In genomic region chr20:17562804-17563305, GRCh38 we compare ENCODE assay signal across 1 cellular context.
TF ChIP-seq lines count a peak whose summit lies in the region.

No MANE protein-coding gene starts in this region.

TF ChIP-seq in H1, 55 proteins besides CTCF, POLR2A, EP300 and RAD21:
- no peak for TF ChIP-seq MAX (IDR thresholded peaks at IDR 0.05)
- no peak for TF ChIP-seq CHD7 (IDR thresholded peaks at IDR 0.05; ENCODE audit: insufficient replicate concordance, low read length)
- TF ChIP-seq RXRA (IDR thresholded peaks at IDR 0.05; ENCODE audit: insufficient read depth, low read depth, low read length) = no peak
- TF ChIP-seq POLR2AphosphoS5 (IDR thresholded peaks at IDR 0.05; ENCODE audit: low read depth, low read length) = no peak
- no peak for TF ChIP-seq SIRT6 (IDR thresholded peaks at IDR 0.05; ENCODE audit: low read length)
- TF ChIP-seq YY1 (IDR thresholded peaks at IDR 0.05; ENCODE audit: low read depth, low read length) = no peak
- no peak for TF ChIP-seq PHF8 (conservative IDR thresholded peaks at IDR 0.05; ENCODE audit: low read depth, low read length)
- TF ChIP-seq TAF1 (IDR thresholded peaks at IDR 0.05; ENCODE audit: low read depth, low read length) = no peak
- no peak for TF ChIP-seq SRF (IDR thresholded peaks at IDR 0.05; ENCODE audit: low read depth, low read length)
